Comparison of ENCODE assay signal across 1 cellular context in the genomic region with DNA sequence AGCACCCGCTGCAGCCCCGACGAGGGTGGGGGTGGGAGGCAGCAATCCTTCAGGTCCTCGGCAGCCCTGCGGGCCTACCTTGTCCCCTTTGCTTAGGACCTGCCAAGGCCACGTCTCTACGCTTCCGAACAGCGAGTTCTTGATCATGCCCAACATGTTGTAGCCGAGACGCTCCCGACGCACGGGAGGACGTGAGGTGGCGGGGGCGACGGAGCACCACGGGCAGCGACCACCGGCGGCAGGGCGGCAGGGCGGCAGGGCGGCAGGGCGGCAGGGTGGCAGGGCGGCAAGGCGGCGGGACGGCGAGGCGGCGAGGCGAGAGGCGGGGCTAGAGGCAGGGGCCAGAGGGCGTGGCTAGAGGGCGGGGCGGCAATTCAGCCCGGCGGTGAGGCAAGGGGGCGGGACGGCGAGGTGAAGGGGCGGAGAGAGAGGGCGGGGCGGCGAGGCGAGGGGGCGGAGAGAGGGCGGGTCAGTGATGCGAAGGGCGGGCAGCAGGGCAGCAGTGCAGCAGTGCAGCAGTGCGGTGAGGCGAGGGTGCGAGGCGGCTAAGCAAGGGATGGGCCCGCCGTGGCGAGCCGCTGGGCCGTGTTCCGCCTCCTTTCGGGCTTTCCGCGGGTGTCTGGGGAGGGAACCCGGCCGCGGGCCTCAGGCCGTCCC.
TF ChIP-seq lines count a peak whose summit lies in the region.

A gene with protein sequence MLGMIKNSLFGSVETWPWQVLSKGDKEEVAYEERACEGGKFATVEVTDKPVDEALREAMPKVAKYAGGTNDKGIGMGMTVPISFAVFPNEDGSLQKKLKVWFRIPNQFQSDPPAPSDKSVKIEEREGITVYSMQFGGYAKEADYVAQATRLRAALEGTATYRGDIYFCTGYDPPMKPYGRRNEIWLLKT (minus strand): TSS at position 307 of the 657 bp plus-strand sequence. CDS start 151 bp downstream, at position 156.

TF ChIP-seq in WTC11, 78 proteins besides CTCF, POLR2A, EP300 and RAD21 (continued from another document and continues in another):
- TF ChIP-seq, protein P1, sequence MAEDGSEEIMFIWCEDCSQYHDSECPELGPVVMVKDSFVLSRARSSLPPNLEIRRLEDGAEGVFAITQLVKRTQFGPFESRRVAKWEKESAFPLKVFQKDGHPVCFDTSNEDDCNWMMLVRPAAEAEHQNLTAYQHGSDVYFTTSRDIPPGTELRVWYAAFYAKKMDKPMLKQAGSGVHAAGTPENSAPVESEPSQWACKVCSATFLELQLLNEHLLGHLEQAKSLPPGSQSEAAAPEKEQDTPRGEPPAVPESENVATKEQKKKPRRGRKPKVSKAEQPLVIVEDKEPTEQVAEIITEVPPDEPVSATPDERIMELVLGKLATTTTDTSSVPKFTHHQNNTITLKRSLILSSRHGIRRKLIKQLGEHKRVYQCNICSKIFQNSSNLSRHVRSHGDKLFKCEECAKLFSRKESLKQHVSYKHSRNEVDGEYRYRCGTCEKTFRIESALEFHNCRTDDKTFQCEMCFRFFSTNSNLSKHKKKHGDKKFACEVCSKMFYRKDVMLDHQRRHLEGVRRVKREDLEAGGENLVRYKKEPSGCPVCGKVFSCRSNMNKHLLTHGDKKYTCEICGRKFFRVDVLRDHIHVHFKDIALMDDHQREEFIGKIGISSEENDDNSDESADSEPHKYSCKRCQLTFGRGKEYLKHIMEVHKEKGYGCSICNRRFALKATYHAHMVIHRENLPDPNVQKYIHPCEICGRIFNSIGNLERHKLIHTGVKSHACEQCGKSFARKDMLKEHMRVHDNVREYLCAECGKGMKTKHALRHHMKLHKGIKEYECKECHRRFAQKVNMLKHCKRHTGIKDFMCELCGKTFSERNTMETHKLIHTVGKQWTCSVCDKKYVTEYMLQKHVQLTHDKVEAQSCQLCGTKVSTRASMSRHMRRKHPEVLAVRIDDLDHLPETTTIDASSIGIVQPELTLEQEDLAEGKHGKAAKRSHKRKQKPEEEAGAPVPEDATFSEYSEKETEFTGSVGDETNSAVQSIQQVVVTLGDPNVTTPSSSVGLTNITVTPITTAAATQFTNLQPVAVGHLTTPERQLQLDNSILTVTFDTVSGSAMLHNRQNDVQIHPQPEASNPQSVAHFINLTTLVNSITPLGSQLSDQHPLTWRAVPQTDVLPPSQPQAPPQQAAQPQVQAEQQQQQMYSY (CRISPR knock-in tag; IDR thresholded peaks at IDR 0.05) = no peak
- TF ChIP-seq IRF1 (CRISPR knock-in tag; IDR thresholded peaks at IDR 0.05) = no peak
- TF ChIP-seq STAT6 (CRISPR knock-in tag; conservative IDR thresholded peaks at IDR 0.05; ENCODE audit: low read depth) = no peak
- no peak for TF ChIP-seq ZNF121 (CRISPR knock-in tag; IDR thresholded peaks at IDR 0.05)
- TF ChIP-seq ZSCAN18 (CRISPR knock-in tag; IDR thresholded peaks at IDR 0.05) = no peak
- TF ChIP-seq SP1 (CRISPR knock-in tag; conservative IDR thresholded peaks at IDR 0.05) = peak; percentile 96
- no peak for TF ChIP-seq GRHL2 (CRISPR knock-in tag; IDR thresholded peaks at IDR 0.05; ENCODE audit: insufficient replicate concordance, severe bottlenecking)
- TF ChIP-seq ETV6 (CRISPR knock-in tag; IDR thresholded peaks at IDR 0.05) = peak; percentile 20; the same call in 1 of the 2 replicates
- TF ChIP-seq NFYB (CRISPR knock-in tag; conservative IDR thresholded peaks at IDR 0.05; ENCODE audit: low read depth) = no peak
- no peak for TF ChIP-seq JAZF1 (CRISPR knock-in tag; IDR thresholded peaks at IDR 0.05)
- TF ChIP-seq FOXK1 (CRISPR knock-in tag; IDR thresholded peaks at IDR 0.05) = peak; percentile 32; the same call in 1 of the 2 replicates
- no peak for TF ChIP-seq AR (CRISPR knock-in tag; IDR thresholded peaks at IDR 0.05)
- TF ChIP-seq NFE2L1 (CRISPR knock-in tag; IDR thresholded peaks at IDR 0.05) = no peak
- no peak for TF ChIP-seq IRF2 (CRISPR knock-in tag; IDR thresholded peaks at IDR 0.05; ENCODE audit: borderline replicate concordance, low read depth)
- no peak for TF ChIP-seq KAT7 (CRISPR knock-in tag; IDR thresholded peaks at IDR 0.05; ENCODE audit: borderline replicate concordance)
- no peak for TF ChIP-seq GABPB1 (CRISPR knock-in tag; IDR thresholded peaks at IDR 0.05)
- TF ChIP-seq, protein P2, sequence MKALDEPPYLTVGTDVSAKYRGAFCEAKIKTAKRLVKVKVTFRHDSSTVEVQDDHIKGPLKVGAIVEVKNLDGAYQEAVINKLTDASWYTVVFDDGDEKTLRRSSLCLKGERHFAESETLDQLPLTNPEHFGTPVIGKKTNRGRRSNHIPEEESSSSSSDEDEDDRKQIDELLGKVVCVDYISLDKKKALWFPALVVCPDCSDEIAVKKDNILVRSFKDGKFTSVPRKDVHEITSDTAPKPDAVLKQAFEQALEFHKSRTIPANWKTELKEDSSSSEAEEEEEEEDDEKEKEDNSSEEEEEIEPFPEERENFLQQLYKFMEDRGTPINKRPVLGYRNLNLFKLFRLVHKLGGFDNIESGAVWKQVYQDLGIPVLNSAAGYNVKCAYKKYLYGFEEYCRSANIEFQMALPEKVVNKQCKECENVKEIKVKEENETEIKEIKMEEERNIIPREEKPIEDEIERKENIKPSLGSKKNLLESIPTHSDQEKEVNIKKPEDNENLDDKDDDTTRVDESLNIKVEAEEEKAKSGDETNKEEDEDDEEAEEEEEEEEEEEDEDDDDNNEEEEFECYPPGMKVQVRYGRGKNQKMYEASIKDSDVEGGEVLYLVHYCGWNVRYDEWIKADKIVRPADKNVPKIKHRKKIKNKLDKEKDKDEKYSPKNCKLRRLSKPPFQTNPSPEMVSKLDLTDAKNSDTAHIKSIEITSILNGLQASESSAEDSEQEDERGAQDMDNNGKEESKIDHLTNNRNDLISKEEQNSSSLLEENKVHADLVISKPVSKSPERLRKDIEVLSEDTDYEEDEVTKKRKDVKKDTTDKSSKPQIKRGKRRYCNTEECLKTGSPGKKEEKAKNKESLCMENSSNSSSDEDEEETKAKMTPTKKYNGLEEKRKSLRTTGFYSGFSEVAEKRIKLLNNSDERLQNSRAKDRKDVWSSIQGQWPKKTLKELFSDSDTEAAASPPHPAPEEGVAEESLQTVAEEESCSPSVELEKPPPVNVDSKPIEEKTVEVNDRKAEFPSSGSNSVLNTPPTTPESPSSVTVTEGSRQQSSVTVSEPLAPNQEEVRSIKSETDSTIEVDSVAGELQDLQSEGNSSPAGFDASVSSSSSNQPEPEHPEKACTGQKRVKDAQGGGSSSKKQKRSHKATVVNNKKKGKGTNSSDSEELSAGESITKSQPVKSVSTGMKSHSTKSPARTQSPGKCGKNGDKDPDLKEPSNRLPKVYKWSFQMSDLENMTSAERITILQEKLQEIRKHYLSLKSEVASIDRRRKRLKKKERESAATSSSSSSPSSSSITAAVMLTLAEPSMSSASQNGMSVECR (CRISPR knock-in tag; IDR thresholded peaks at IDR 0.05; ENCODE audit: borderline replicate concordance) = no peak
- TF ChIP-seq NR1H2 (CRISPR knock-in tag; IDR thresholded peaks at IDR 0.05) = no peak
- TF ChIP-seq MLX (CRISPR knock-in tag; IDR thresholded peaks at IDR 0.05) = no peak; the same call in 1 of the 2 replicates
- TF ChIP-seq, protein P3, sequence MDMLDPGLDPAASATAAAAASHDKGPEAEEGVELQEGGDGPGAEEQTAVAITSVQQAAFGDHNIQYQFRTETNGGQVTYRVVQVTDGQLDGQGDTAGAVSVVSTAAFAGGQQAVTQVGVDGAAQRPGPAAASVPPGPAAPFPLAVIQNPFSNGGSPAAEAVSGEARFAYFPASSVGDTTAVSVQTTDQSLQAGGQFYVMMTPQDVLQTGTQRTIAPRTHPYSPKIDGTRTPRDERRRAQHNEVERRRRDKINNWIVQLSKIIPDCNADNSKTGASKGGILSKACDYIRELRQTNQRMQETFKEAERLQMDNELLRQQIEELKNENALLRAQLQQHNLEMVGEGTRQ (CRISPR knock-in tag; IDR thresholded peaks at IDR 0.05) = peak; percentile 24; the same call in 1 of the 2 replicates
- peak; percentile 96; the same call in 1 of the 2 replicates for TF ChIP-seq NR3C1 (CRISPR knock-in tag; conservative IDR thresholded peaks at IDR 0.05; ENCODE audit: low read depth)
- TF ChIP-seq, protein P4, sequence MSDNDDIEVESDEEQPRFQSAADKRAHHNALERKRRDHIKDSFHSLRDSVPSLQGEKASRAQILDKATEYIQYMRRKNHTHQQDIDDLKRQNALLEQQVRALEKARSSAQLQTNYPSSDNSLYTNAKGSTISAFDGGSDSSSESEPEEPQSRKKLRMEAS (CRISPR knock-in tag; IDR thresholded peaks at IDR 0.05) = peak; percentile 73
- no peak for TF ChIP-seq SMAD3 (CRISPR knock-in tag; IDR thresholded peaks at IDR 0.05; ENCODE audit: borderline replicate concordance)
- TF ChIP-seq ZNF281 (CRISPR knock-in tag; IDR thresholded peaks at IDR 0.05) = peak; percentile 63; the same call in 1 of the 2 replicates
